ENCODE assay signal across 1 cellular context in the genomic region with DNA sequence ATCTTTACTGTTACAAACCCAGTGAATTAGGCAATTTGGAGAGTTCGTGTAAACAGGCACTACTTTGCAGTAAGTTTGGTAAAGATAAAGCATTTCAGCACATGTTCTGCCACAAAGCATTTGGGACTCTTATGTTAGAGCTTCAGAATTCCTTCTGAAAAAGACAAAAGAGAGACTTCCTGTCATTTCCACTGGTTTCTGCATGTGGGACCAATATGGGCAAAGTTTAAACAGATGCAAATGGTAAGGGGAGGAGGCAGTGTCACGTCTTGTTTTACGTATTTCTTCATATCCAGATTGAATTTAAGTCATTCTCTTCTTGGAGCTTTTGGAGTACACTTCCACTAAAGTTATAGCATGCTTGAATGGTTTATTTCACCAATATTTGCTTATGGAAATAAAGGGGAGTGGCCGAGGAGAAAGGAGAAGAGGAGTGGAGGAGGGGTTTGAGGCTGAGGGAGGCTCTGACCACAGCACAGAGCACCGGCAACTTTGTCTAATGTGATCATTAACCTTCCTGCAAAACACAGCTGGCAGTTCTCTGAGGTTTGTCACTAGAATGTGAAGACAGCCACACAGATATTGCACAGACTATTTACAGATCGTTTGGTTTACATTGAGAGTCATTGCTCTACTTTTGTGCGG.
TF ChIP-seq lines count a peak whose summit lies in the region.

A gene with protein sequence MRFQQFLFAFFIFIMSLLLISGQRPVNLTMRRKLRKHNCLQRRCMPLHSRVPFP (plus strand): TSS at position 499 of the 645 bp plus-strand sequence. CDS start 154 bp downstream, outside the sequence.

TF ChIP-seq in SK-N-SH treated with all-trans-retinoic acid at 6 μM for 48 hours, 23 proteins besides CTCF, POLR2A, EP300 and RAD21 (continued from another document):
- TF ChIP-seq, protein P1, sequence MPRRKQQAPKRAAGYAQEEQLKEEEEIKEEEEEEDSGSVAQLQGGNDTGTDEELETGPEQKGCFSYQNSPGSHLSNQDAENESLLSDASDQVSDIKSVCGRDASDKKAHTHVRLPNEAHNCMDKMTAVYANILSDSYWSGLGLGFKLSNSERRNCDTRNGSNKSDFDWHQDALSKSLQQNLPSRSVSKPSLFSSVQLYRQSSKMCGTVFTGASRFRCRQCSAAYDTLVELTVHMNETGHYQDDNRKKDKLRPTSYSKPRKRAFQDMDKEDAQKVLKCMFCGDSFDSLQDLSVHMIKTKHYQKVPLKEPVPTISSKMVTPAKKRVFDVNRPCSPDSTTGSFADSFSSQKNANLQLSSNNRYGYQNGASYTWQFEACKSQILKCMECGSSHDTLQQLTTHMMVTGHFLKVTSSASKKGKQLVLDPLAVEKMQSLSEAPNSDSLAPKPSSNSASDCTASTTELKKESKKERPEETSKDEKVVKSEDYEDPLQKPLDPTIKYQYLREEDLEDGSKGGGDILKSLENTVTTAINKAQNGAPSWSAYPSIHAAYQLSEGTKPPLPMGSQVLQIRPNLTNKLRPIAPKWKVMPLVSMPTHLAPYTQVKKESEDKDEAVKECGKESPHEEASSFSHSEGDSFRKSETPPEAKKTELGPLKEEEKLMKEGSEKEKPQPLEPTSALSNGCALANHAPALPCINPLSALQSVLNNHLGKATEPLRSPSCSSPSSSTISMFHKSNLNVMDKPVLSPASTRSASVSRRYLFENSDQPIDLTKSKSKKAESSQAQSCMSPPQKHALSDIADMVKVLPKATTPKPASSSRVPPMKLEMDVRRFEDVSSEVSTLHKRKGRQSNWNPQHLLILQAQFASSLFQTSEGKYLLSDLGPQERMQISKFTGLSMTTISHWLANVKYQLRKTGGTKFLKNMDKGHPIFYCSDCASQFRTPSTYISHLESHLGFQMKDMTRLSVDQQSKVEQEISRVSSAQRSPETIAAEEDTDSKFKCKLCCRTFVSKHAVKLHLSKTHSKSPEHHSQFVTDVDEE (CRISPR knock-in tag; IDR thresholded peaks at IDR 0.05), result no peak
- TF ChIP-seq ISL1 (CRISPR knock-in tag; IDR thresholded peaks at IDR 0.05), result no peak
- TF ChIP-seq ZNF70 (CRISPR knock-in tag; IDR thresholded peaks at IDR 0.05), result no peak
